In genomic region chr5:32443145-32443540, GRCh38 we compare ENCODE assay signal across 8 cellular contexts. TPM values are rescaled to one million over a fixed set of nuclear protein-coding genes. Genes with fewer than 3 reads are reported as not detected.
DNase-seq lines count a peak whose midpoint lies in the region; ATAC-seq and FAIRE-seq lines count a peak whose summit lies in the region.

No MANE protein-coding gene starts in this region.

- ATAC-seq in GM21381 (IDR thresholded peaks at IDR 0.05; ENCODE audit: unreplicated experiment), result peak; percentile 23

- no peaks in the 10 kb centered on the region for H3K36me3 ChIP-seq in ES-I3 (ENCODE audit: insufficient read depth, low read length)

- H3K4me1 ChIP-seq in ES-I3 (ENCODE audit: insufficient read depth, low read length), result no peaks in the 10 kb centered on the region; the same call in 1 of the 2 replicates

- H3K9me3 ChIP-seq in ES-I3 (ENCODE audit: control insufficient read depth, insufficient read depth, low read length) (no peaks in the 10 kb centered on the region), iPS-18c (ENCODE audit: control insufficient read depth, insufficient read depth, low read length) (peaks cover 3% of the 10 kb centered on the region)

- DNase-seq in HT1080 (ENCODE audit: low read depth) (peak; percentile 48), T1000 (lab: John Stamatoyannopoulos, UW) (no peak), urothelium cell line (ENCODE audit: low spot score) (no peak)
- DNase-seq in stimulated activated CD4-positive, alpha-beta T cell treated with anti-CD3 and anti-CD28 coated beads, Interleukin-4, amount 100 ng/mL, for 1 hour, result peak; percentile 10

- peak overlapping the region; percentile 95 for H3K4me3 Mint-ChIP-seq in activated naive CD4-positive, alpha-beta T cell treated with anti-CD3 and anti-CD28 coated beads, Interleukin-2, amount 50 U/mL, for 24 hours

- FAIRE-seq in urothelium cell line (lab: Jason Lieb, UNC), result no peak

- peak overlapping the region; percentile 79 for H3K4me3 ChIP-seq in iPS-18c (ENCODE audit: insufficient read depth, low read depth, low read length)

- H3K4me1 Mint-ChIP-seq in activated naive CD4-positive, alpha-beta T cell treated with anti-CD3 and anti-CD28 coated beads, Interleukin-2, amount 50 U/mL, for 24 hours, result peaks cover 50% of the 10 kb centered on the region

- no peaks in the 10 kb centered on the region for H3K27me3 Mint-ChIP-seq in activated naive CD4-positive, alpha-beta T cell treated with anti-CD3 and anti-CD28 coated beads, Interleukin-2, amount 50 U/mL, for 24 hours

- H3K9me3 Mint-ChIP-seq in activated naive CD4-positive, alpha-beta T cell treated with anti-CD3 and anti-CD28 coated beads, Interleukin-2, amount 50 U/mL, for 24 hours, result no peaks in the 10 kb centered on the region

- H3K27ac Mint-ChIP-seq in activated naive CD4-positive, alpha-beta T cell treated with anti-CD3 and anti-CD28 coated beads, Interleukin-2, amount 50 U/mL, for 24 hours, result peak overlapping the region; percentile 94

- peaks cover 9% of the 10 kb centered on the region for H3K36me3 Mint-ChIP-seq in activated naive CD4-positive, alpha-beta T cell treated with anti-CD3 and anti-CD28 coated beads, Interleukin-2, amount 50 U/mL, for 24 hours

- H3K9ac ChIP-seq in ES-I3 (ENCODE audit: low read depth, low read length), result peak overlapping the region; percentile 90

RNA-seq across cellular contexts. Expression of gene ZFR, which starts 1.4 kb away (rescaled TPM):
- total RNA-seq in HT1080 (2014; rRNA removed; shearing (Covaris generic)), result 76.9 and 83.1 TPM in 2 replicates
- polyA plus RNA-seq in HT1080 (2015; cell fraction: cytosol; rRNA removed), result 48.4 and 64.6 TPM in 2 replicates
- 83.0 and 95.6 TPM in 2 replicates for polyA plus RNA-seq in HT1080 (2015; cell fraction: nucleus; rRNA removed)

Comparison
In these comparisons a context has a peak if more than half of its experiments do, and no peak if none do; other contexts are left out.
1. DNase-seq: peak in HT1080 (single experiment) and stimulated activated CD4-positive, alpha-beta T cell treated with anti-CD3 and anti-CD28 coated beads, Interleukin-4, amount 100 ng/mL, for 1 hour (single experiment); none in T1000 (single experiment) and urothelium cell line (single experiment).